25 cellular contexts compared by ENCODE assay signal in genomic region chr9:137784046-137784445, GRCh38.
DNase-seq lines count a peak whose midpoint lies in the region; ATAC-seq and TF ChIP-seq lines count a peak whose summit lies in the region.
"Had no signal": no experiment of that assay in that cellular context is flagged by ENCODE, and none has a peak within 500 bp of the region (broad histone marks: within the 10 kb centered on the region; RNA-seq: fewer than 3 reads in every experiment).

No MANE protein-coding gene starts in this region.

- H3K14ac ChIP-seq in mesenchymal stem cell (ENCODE audit: low read length in 2 of 2), result no peak overlapping the region

- H2AFZ ChIP-seq in mesenchymal stem cell (ENCODE audit: low read depth, low read length), result no peak overlapping the region
- H2AFZ ChIP-seq: hepatocyte had no signal

- no peaks in the 10 kb centered on the region for H3K27me3 Mint-ChIP-seq in WTC11 (ENCODE audit: low read depth)
- H3K27me3 Mint-ChIP-seq: naive thymus-derived CD8-positive, alpha-beta T cell; T-helper 17 cell had no signal

- H4K91ac ChIP-seq in mesenchymal stem cell (ENCODE audit: low read length), result no peak overlapping the region

- H3K9me3 ChIP-seq in mesenchymal stem cell (ENCODE audit: control insufficient read depth, low read length), result no peaks in the 10 kb centered on the region
- no peaks in the 10 kb centered on the region for H3K9me3 ChIP-seq in right atrium auricular region
- H3K9me3 ChIP-seq: BLaER1, gastroesophageal sphincter, left ventricle myocardium inferior, Peyer's patch had no signal

- H3K27ac ChIP-seq in mesendoderm (ENCODE audit: low read depth, low read length) (no peak overlapping the region), mesenchymal stem cell (ENCODE audit: low read length, poor library complexity, severe bottlenecking) (no peak overlapping the region), right atrium auricular region (no peak overlapping the region)
- H3K27ac ChIP-seq: BLaER1, gastroesophageal sphincter, hepatocyte, left ventricle myocardium inferior, Peyer's patch, SK-N-MC had no signal

- WGBS in mesendoderm (ENCODE audit: extremely low coverage, insufficient coverage, low lambda C conversion rate), result no CpG with 5 or more reads among the region's 12 CpGs
- 93% methylated on average over 12 of the region's 12 CpGs for WGBS in mesenchymal stem cell

- CTCF ChIA-PET in WTC11 (lab: Charles Lee), result interaction anchor here (1.1 kb wide), 1 partner anchor 17 kb away, joined by 3 read pairs; no protein-coding TSS in a partner anchor

- peak; percentile 43 for ATAC-seq in WTC11
- no peak for ATAC-seq in GM19452 (IDR thresholded peaks at IDR 0.05; ENCODE audit: unreplicated experiment)
- ATAC-seq: activated CD8-positive, alpha-beta T cell treated with anti-CD3 and anti-CD28 coated beads, Interleukin-2, amount 10 ng/mL, durations not matched to agents 7 days and 5 days; gastroesophageal sphincter; naive thymus-derived CD8-positive, alpha-beta T cell; T-helper 17 cell had no signal

- peaks cover 21% of the 10 kb centered on the region for H3K4me1 Mint-ChIP-seq in WTC11

- POLR2A ChIA-PET in WTC11 (lab: Charles Lee), result no interaction called here

- no peak overlapping the region for H3K27ac Mint-ChIP-seq in WTC11
- H3K27ac Mint-ChIP-seq: mesothelial cell of epicardium, T-helper 17 cell had no signal

- H3K36me3 Mint-ChIP-seq in WTC11, result peaks cover 15% of the 10 kb centered on the region

- no peak overlapping the region for H2BK12ac ChIP-seq in mesenchymal stem cell (ENCODE audit: low read length in 2 of 2)

- TF ChIP-seq CTCF in WTC11 (IDR thresholded peaks at IDR 0.05), result no peak
- no peak for TF ChIP-seq CTCF in right atrium auricular region (IDR thresholded peaks at IDR 0.05)

- no peak overlapping the region for H3K4me3 ChIP-seq in H7 (ENCODE audit: insufficient read depth, low read depth, low read length)
- no peak overlapping the region for H3K4me3 ChIP-seq in mesendoderm (ENCODE audit: low read length)
- no peak overlapping the region for H3K4me3 ChIP-seq in mesenchymal stem cell (ENCODE audit: insufficient read depth in 1 of 2, low read depth in 1 of 2, low read length in 2 of 2)
- H3K4me3 ChIP-seq in right atrium auricular region, result no peak overlapping the region
- H3K4me3 ChIP-seq: BLaER1, gastroesophageal sphincter, hepatocyte, left ventricle myocardium inferior, Peyer's patch, SK-N-MC had no signal

- DNase-seq in A172 (ENCODE audit: low spot score), result peak; percentile 5
- peak; percentile 80 for DNase-seq in H7
- DNase-seq in WTC11 (ENCODE audit: low spot score), result peak; percentile 37
- DNase-seq in mesendoderm, result peak; percentile 12
- DNase-seq in mesenchymal stem cell, result no peak
- DNase-seq in KG1 (lab: John Stamatoyannopoulos, UW), result no peak
- DNase-seq in right atrium auricular region (ENCODE audit: low spot score), result no peak
- DNase-seq: activated CD8-positive, alpha-beta T cell treated with anti-CD3 and anti-CD28 coated beads, Interleukin-2, amount 10 ng/mL, durations not matched to agents 7 days and 5 days; activated gamma-delta T cell; cerebellar nuclear complex; left ventricle myocardium inferior; naive thymus-derived CD8-positive, alpha-beta T cell; NCI-H187; NCI-H2171; NCI-H526 treated with DMSO at 0.1 percent for 48 hours; Peyer's patch; retina; T-helper 17 cell; trophoblast cell had no signal

- H3K4me1 ChIP-seq in mesendoderm (ENCODE audit: control insufficient read depth, low read depth, low read length), result no peaks in the 10 kb centered on the region
- peaks cover 15% of the 10 kb centered on the region for H3K4me1 ChIP-seq in mesenchymal stem cell (ENCODE audit: control insufficient read depth, insufficient read depth, low read depth, low read length)
- H3K4me1 ChIP-seq in right atrium auricular region, result no peaks in the 10 kb centered on the region
- H3K4me1 ChIP-seq: BLaER1, gastroesophageal sphincter, left ventricle myocardium inferior, Peyer's patch had no signal

- H3K23ac ChIP-seq in mesendoderm (ENCODE audit: low read length) (no peak overlapping the region), mesenchymal stem cell (ENCODE audit: low read length in 2 of 2) (no peak overlapping the region)

- H2BK120ac ChIP-seq in mesendoderm (ENCODE audit: low read depth, low read length) (no peak overlapping the region), mesenchymal stem cell (ENCODE audit: low read depth, low read length) (no peak overlapping the region)

- H3K4me2 ChIP-seq in mesendoderm (ENCODE audit: low read length), result no peak overlapping the region
- H3K4me2 ChIP-seq in mesenchymal stem cell (ENCODE audit: low read length, poor library complexity, severe bottlenecking), result no peak overlapping the region
- H3K4me2 ChIP-seq: BLaER1, hepatocyte had no signal

- no peaks in the 10 kb centered on the region for H3K79me2 ChIP-seq in mesendoderm (ENCODE audit: control insufficient read depth, insufficient read depth, low read length)

- H3K27me3 ChIP-seq in H7 (ENCODE audit: control insufficient read depth, insufficient read depth, low read length), result no peaks in the 10 kb centered on the region
- H3K27me3 ChIP-seq in mesendoderm (ENCODE audit: insufficient read depth, low read length, poor library complexity), result no peaks in the 10 kb centered on the region
- H3K27me3 ChIP-seq in mesenchymal stem cell (ENCODE audit: control insufficient read depth in 1 of 2, insufficient read depth in 1 of 2, low read length in 2 of 2), result no peaks in the 10 kb centered on the region
- H3K27me3 ChIP-seq in right atrium auricular region, result no peaks in the 10 kb centered on the region
- H3K27me3 ChIP-seq: BLaER1, gastroesophageal sphincter, hepatocyte, Peyer's patch had no signal

- H2BK15ac ChIP-seq in mesendoderm (replicated peaks; ENCODE audit: low read depth) (no peak overlapping the region), mesenchymal stem cell (ENCODE audit: low read depth, poor library complexity, severe bottlenecking) (no peak overlapping the region)

- no peak overlapping the region for H3K56ac ChIP-seq in mesendoderm (ENCODE audit: low read length)

- H3K36me3 ChIP-seq in H7 (replicated peaks; ENCODE audit: control insufficient read depth, insufficient read depth, low read length) (peaks cover 16% of the 10 kb centered on the region), mesendoderm (ENCODE audit: control insufficient read depth, insufficient read depth, low read length) (peaks cover 3% of the 10 kb centered on the region), mesenchymal stem cell (ENCODE audit: control insufficient read depth in 1 of 2, insufficient read depth in 2 of 2, low read depth in 1 of 2, low read length in 2 of 2) (peaks cover 46 to 79% of the 10 kb centered on the region in 2 experiments), right atrium auricular region (peaks cover 52% of the 10 kb centered on the region)

- H4K8ac ChIP-seq in mesendoderm (ENCODE audit: low read depth, low read length) (no peak overlapping the region), mesenchymal stem cell (ENCODE audit: low read length) (no peak overlapping the region)

- no peak overlapping the region for H3K18ac ChIP-seq in mesendoderm (ENCODE audit: low read length)
- H3K18ac ChIP-seq in mesenchymal stem cell (ENCODE audit: low read depth in 1 of 2, low read length in 2 of 2), result no peak overlapping the region

- H3K9me3 Mint-ChIP-seq in WTC11, result no peaks in the 10 kb centered on the region
- H3K9me3 Mint-ChIP-seq: mesothelial cell of epicardium; naive thymus-derived CD8-positive, alpha-beta T cell had no signal

- H3K79me1 ChIP-seq in mesendoderm (ENCODE audit: low read length) (peaks cover 1% of the 10 kb centered on the region), mesenchymal stem cell (replicated peaks; ENCODE audit: low read length, poor library complexity, severe bottlenecking) (peaks cover 62% of the 10 kb centered on the region)

- H3K9ac ChIP-seq in mesendoderm (ENCODE audit: low read length) (no peak overlapping the region), mesenchymal stem cell (ENCODE audit: low read length) (no peak overlapping the region)
- H3K9ac ChIP-seq: BLaER1 had no signal

- H3K4ac ChIP-seq in mesendoderm (ENCODE audit: low read depth, low read length) (no peak overlapping the region), mesenchymal stem cell (ENCODE audit: low read depth in 1 of 2, low read length in 2 of 2) (no peak overlapping the region)

- H3K4me3 Mint-ChIP-seq in WTC11, result no peak overlapping the region
- H3K4me3 Mint-ChIP-seq: activated CD8-positive, alpha-beta T cell treated with anti-CD3 and anti-CD28 coated beads, Interleukin-2, amount 10 ng/mL, durations not matched to agents 7 days and 5 days; mesothelial cell of epicardium; naive thymus-derived CD8-positive, alpha-beta T cell; T-helper 17 cell had no signal

- H2BK5ac ChIP-seq in mesendoderm (ENCODE audit: low read length) (no peak overlapping the region), mesenchymal stem cell (ENCODE audit: low read depth, low read length, poor library complexity, severe bottlenecking) (no peak overlapping the region)

- H4K5ac ChIP-seq in mesendoderm (ENCODE audit: low read length), result no peak overlapping the region

- H2AK5ac ChIP-seq in mesendoderm (ENCODE audit: low read length) (no peak overlapping the region), mesenchymal stem cell (ENCODE audit: low read length, severe bottlenecking) (no peak overlapping the region)

TF ChIP-seq in WTC11, 78 proteins besides CTCF, POLR2A, EP300 and RAD21:
- TF ChIP-seq CREB1 (CRISPR knock-in tag; IDR thresholded peaks at IDR 0.05) (no peak), IRF1 (CRISPR knock-in tag; IDR thresholded peaks at IDR 0.05) (no peak), GRHL2 (CRISPR knock-in tag; IDR thresholded peaks at IDR 0.05; ENCODE audit: insufficient replicate concordance, severe bottlenecking) (no peak), FOXJ3 (CRISPR knock-in tag; IDR thresholded peaks at IDR 0.05; ENCODE audit: borderline replicate concordance) (no peak), GABPB1 (CRISPR knock-in tag; IDR thresholded peaks at IDR 0.05) (no peak), NR2C2 (CRISPR knock-in tag; IDR thresholded peaks at IDR 0.05) (no peak), PRRX2 (CRISPR knock-in tag; IDR thresholded peaks at IDR 0.05) (no peak), ZMAT4 (CRISPR knock-in tag; IDR thresholded peaks at IDR 0.05) (no peak), ZNF671 (CRISPR knock-in tag; IDR thresholded peaks at IDR 0.05) (no peak), SMAD4 (CRISPR knock-in tag; IDR thresholded peaks at IDR 0.05) (no peak)

Comparison
In these comparisons a context has a peak if more than half of its experiments do, and no peak if none do; other contexts are left out.
1. DNase-seq: peak in A172 (single experiment), H7 (single experiment), WTC11 (single experiment) and mesendoderm (single experiment); none in mesenchymal stem cell (single experiment), KG1 (single experiment) and right atrium auricular region (single experiment).